ENCODE assay signal across 8 cellular contexts in the genomic region with DNA sequence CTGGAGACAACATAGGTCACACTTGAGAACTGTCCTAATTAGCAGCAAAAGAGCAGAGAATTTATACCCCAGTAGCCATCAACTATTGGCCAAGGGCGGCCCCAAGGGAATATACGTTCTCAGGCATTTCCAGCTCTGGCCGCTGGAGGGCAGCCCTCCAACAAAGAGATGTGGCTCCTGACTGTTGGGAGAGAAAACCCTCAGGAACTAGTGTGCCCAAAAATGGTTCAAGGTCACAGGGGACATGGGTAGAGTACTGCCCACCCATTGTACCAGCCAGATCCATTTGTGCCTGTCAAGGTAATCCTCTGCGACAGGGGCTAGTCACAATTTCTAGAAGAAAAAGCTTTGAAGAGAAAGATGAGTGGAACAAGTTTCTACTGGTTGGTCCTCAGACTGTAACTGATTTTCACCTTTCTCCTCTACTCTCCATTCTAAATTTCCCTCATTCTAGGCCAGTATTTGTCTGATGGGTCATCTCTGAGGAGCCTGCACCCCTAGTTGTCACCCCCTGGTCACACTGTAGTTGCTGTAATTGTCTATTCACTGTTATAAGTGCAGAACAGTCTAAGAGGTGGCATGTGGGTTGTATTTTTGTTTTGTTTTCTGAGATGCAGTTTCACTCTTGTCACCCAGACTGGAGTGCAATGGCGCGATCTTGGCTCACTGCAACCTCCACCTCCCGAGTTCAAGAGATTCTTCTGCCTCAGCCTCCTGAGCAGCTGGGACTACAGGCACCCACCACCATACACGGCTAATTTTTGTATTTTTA. TPM values are rescaled to one million over a fixed set of nuclear protein-coding genes. Genes with fewer than 3 reads are reported as not detected.
DNase-seq lines count a peak whose midpoint lies in the region; TF ChIP-seq lines count a peak whose summit lies in the region.

No MANE protein-coding gene starts in this region.

- no peak overlapping the region for H3K4me3 ChIP-seq in spleen

- peaks cover 0 to 10% (median 4%) of the 10 kb centered on the region in 6 donors for H3K4me1 ChIP-seq in spleen

- TF ChIP-seq CTCF in GM10248 (IDR thresholded peaks at IDR 0.05; ENCODE audit: control extremely low read depth, extremely low read depth, low read depth, missing control alignments) = peak; percentile 90
- TF ChIP-seq CTCF in HFFc6 (IDR thresholded peaks at IDR 0.05) = peak; percentile 91
- peak; percentile 63 to 88 (median 79) for TF ChIP-seq CTCF in spleen (IDR thresholded peaks at IDR 0.05 in 8 of 11, conservative IDR thresholded peaks at IDR 0.05 in 3 of 11)

- CTCF ChIA-PET in GM10248 (lab: Yijun Ruan, JAX) = interaction anchor here (0.6 to 5.7 kb wide), 35 partner anchors 8 to 407 kb away, joined by 3 to 56 read pairs (median 4); no protein-coding TSS in a partner anchor

- no peaks in the 10 kb centered on the region for H3K36me3 ChIP-seq in spleen

- H3K4me1 Mint-ChIP-seq in HFFc6 (ENCODE audit: low read depth) = peaks cover 3% of the 10 kb centered on the region; the same call in 1 of the 2 replicates

- 0 out of 2 replicates have a peak overlapping the region, but pooled peaks have one; percentile 27 for H3K4me3 Mint-ChIP-seq in HFFc6

- no peaks in the 10 kb centered on the region for H3K9me3 Mint-ChIP-seq in HFFc6

- H3K36me3 Mint-ChIP-seq in HFFc6 (ENCODE audit: low read depth) = no peaks in the 10 kb centered on the region

- no peaks in the 10 kb centered on the region for H3K9me3 ChIP-seq in spleen

- no peaks in the 10 kb centered on the region for H3K27me3 ChIP-seq in spleen (replicated peaks in 1 of 7)

- intact Hi-C loops in spleen (cut with DNase I; ENCODE audit: low total_unique reads) = loop anchor here (5.0 kb wide), 1 partner anchor 386 kb away; no protein-coding TSS in a partner anchor

- TF ChIP-seq POLR2A in spleen (IDR thresholded peaks at IDR 0.05) = no peak

- DNase-seq in GM10248 (ENCODE audit: extremely low spot score) (peak; percentile 67), HFFc6 (peak; percentile 37), NCI-H1105 treated with DMSO at 0.1 percent for 48 hours (lab: John Stamatoyannopoulos, UW) (peak; percentile 68), T follicular helper cell (ENCODE audit: low read depth) (peak; percentile 52), amniotic stem cell (lab: John Stamatoyannopoulos, UW) (peak; percentile 18), hippocampal formation (lab: John Stamatoyannopoulos, UW) (peak; percentile 10 to 63), spleen (peak; percentile 85), 8988T (no peak)

- H3K27me3 Mint-ChIP-seq in HFFc6 (ENCODE audit: insufficient read depth) = peaks cover 11% of the 10 kb centered on the region

- no peak overlapping the region for H3K27ac ChIP-seq in spleen

- POLR2A ChIA-PET in GM10248 (lab: Yijun Ruan, JAX) = no interaction called here

- no peak overlapping the region for H3K27ac Mint-ChIP-seq in HFFc6

- 43 to 52% (median 45%) methylated on average over 8 of the region's 8 CpGs for WGBS in spleen, 5 donors

RNA-seq across cellular contexts. Expression of gene C7orf33, which starts 14.7 kb away (rescaled TPM):
- total RNA-seq in HFFc6 (2021; fragmentation: NEBNext Ultra II Directional; extraction: Animal tissue kit (Norgen Biotek cat#: 25700)) = not detected
- total RNA-seq in spleen = not detected
- polyA plus RNA-seq in spleen = not detected
